15 cellular contexts compared by ENCODE assay signal in genomic region chr10:89518876-89519842, GRCh38. TPM values are rescaled to one million over a fixed set of nuclear protein-coding genes. Genes with fewer than 3 reads are reported as not detected.
DNase-seq lines count a peak whose midpoint lies in the region; ATAC-seq and TF ChIP-seq lines count a peak whose summit lies in the region.
"Had no signal": no experiment of that assay in that cellular context is flagged by ENCODE, and none has a peak within 500 bp of the region (broad histone marks: within the 10 kb centered on the region; RNA-seq: fewer than 3 reads in every experiment).

No MANE protein-coding gene starts in this region.

- H3K9ac ChIP-seq in neuronal stem cell (ENCODE audit: low read depth, low read length, poor library complexity), result no peak overlapping the region

- no peak overlapping the region for H2BK120ac ChIP-seq in neuronal stem cell (ENCODE audit: low read depth, low read length)

- no peaks in the 10 kb centered on the region for H3K27me3 ChIP-seq in stomach
- H3K27me3 ChIP-seq in neuronal stem cell (ENCODE audit: control insufficient read depth in 3 of 3, insufficient read depth in 3 of 3, low read depth in 1 of 3, low read length in 3 of 3), result peaks cover 0 to 30% (median 0%) of the 10 kb centered on the region in 3 experiments

- H3K4me3 ChIP-seq in astrocyte of the spinal cord (ENCODE audit: low read depth, low read length) (no peak overlapping the region), stomach (no peak overlapping the region), neuronal stem cell (ENCODE audit: low read length in 2 of 2) (no peak overlapping the region)

- H2BK12ac ChIP-seq in neuronal stem cell (ENCODE audit: low read length), result no peak overlapping the region

- TF ChIP-seq POLR2A in stomach (IDR thresholded peaks at IDR 0.05), result no peak

- no peak overlapping the region for H3K23ac ChIP-seq in neuronal stem cell (ENCODE audit: low read depth, low read length, poor library complexity)

- TF ChIP-seq EP300 in stomach (IDR thresholded peaks at IDR 0.05), result no peak

- no peak overlapping the region for H3K18ac ChIP-seq in neuronal stem cell (ENCODE audit: low read length)

- H3K9me3 ChIP-seq in stomach (no peaks in the 10 kb centered on the region), neuronal stem cell (replicated peaks in 1 of 2; ENCODE audit: control insufficient read depth in 2 of 2, insufficient read depth in 1 of 2, low read depth in 1 of 2, low read length in 2 of 2) (no peaks in the 10 kb centered on the region)

- no peaks in the 10 kb centered on the region for H3K36me3 ChIP-seq in stomach
- H3K36me3 ChIP-seq in neuronal stem cell (replicated peaks in 1 of 2; ENCODE audit: control insufficient read depth in 2 of 2, insufficient read depth in 2 of 2, low read length in 2 of 2), result no peaks in the 10 kb centered on the region

- intact Hi-C loops in left cardiac atrium (cut with DNase I) (loop anchor here in 1 of 2 donors (5.0 kb wide), 1 partner anchor 37 kb away; no protein-coding TSS in a partner anchor), stomach (cut with DNase I; ENCODE audit: low total_unique reads) (no loop called here)

- no peaks in the 10 kb centered on the region for H3K79me1 ChIP-seq in neuronal stem cell (ENCODE audit: low read depth, low read length)

- peak in 1 of 2 donors; percentile 4 for ATAC-seq in left cardiac atrium

- no peak overlapping the region for H3K14ac ChIP-seq in neuronal stem cell (ENCODE audit: low read length)

- TF ChIP-seq CTCF in astrocyte of the spinal cord (IDR thresholded peaks at IDR 0.05; ENCODE audit: low read depth, low read length) (no peak), stomach (IDR thresholded peaks at IDR 0.05) (no peak)

- peak overlapping the region in 3 of 5 donors; percentile 16 to 69 (median 17) for H3K27ac ChIP-seq in stomach
- no peak overlapping the region for H3K27ac ChIP-seq in neuronal stem cell (replicated peaks; ENCODE audit: low read length)

- H2AFZ ChIP-seq in neuronal stem cell (ENCODE audit: low read length), result no peak overlapping the region

- no peak overlapping the region for H2AK5ac ChIP-seq in neuronal stem cell (ENCODE audit: low read depth, low read length)

- no peak overlapping the region for H2BK5ac ChIP-seq in neuronal stem cell (ENCODE audit: low read length)

- no peak overlapping the region for H2BK15ac ChIP-seq in neuronal stem cell (ENCODE audit: low read length)

- DNase-seq in GM04504 (ENCODE audit: low read depth) (peak; percentile 93), astrocyte of the spinal cord (ENCODE audit: low read depth, low spot score) (peak; percentile 88), left cardiac atrium (peak; percentile 40), stomach (no peak), SKM-1 (lab: John Stamatoyannopoulos, UW; ENCODE audit: unreplicated experiment) (no peak), globus pallidus (ENCODE audit: low spot score) (no peak), neuronal stem cell (ENCODE audit: low spot score) (no peak)
- DNase-seq in activated T-cell treated with anti-CD3 and anti-CD28 coated beads, Interleukin-2, amount 50 U/mL, for 1 hour, result no peak
- DNase-seq: activated CD8-positive, alpha-beta memory T cell treated with anti-CD3 and anti-CD28 coated beads, Interleukin-2, amount 50 U/mL, for 48 hours; endodermal cell; H9; KG1; naive B cell; NCI-H446 treated with DMSO at 0.1 percent for 48 hours; RPMI8226 had no signal

- H3K4me1 ChIP-seq in stomach (peaks cover 0 to 28% (median 11%) of the 10 kb centered on the region in 4 donors), neuronal stem cell (ENCODE audit: control insufficient read depth in 2 of 2, insufficient read depth in 1 of 2, low read depth in 1 of 2, low read length in 2 of 2) (no peaks in the 10 kb centered on the region)

- H4K91ac ChIP-seq in neuronal stem cell (ENCODE audit: low read depth, low read length, poor library complexity), result no peak overlapping the region

- in situ Hi-C loops in astrocyte of the spinal cord (cut with HindIII; ENCODE audit: low sequenced_read_pairs), result no loop called here

- no peak overlapping the region for H3K4ac ChIP-seq in neuronal stem cell (ENCODE audit: low read length)

- 73 to 87% (median 83%) methylated on average over 12 of the region's 12 CpGs for WGBS in stomach, 5 donors
- no CpG with 5 or more reads among the region's 12 CpGs for WGBS in neuronal stem cell (ENCODE audit: extremely low coverage in 2 of 2, insufficient read length in 2 of 2, insufficient replicate concordance in 1 of 2), 2 donors

- H4K8ac ChIP-seq in neuronal stem cell (ENCODE audit: low read depth, low read length), result no peak overlapping the region

- no peak overlapping the region for H3K4me2 ChIP-seq in neuronal stem cell (ENCODE audit: insufficient read depth, low read length, poor library complexity, severe bottlenecking)

RNA-seq across cellular contexts. Expression of gene SLC16A12, which starts 16.2 kb away (rescaled TPM):
- 1 to 10 TPM; 2.3 to 6.2 TPM for total RNA-seq in left cardiac atrium
- total RNA-seq in stomach, result 1 to 10 TPM in 3 of 5 donors, not detected in 2; 1.4 to 9.7 (median 3.1) TPM
- polyA plus RNA-seq in stomach, result under 1 TPM; 0.06 to 0.18 (median 0.15) TPM
- 0.04 TPM for polyA plus RNA-seq in neuronal stem cell (2013, experiment 1 of 2)
- polyA plus RNA-seq in neuronal stem cell (2013, experiment 2 of 2), result 0.06 TPM

Comparison
In these comparisons a context has a peak if more than half of its experiments do, and no peak if none do; other contexts are left out.
1. DNase-seq: peak in GM04504 (single experiment), astrocyte of the spinal cord (single experiment) and left cardiac atrium (single experiment); none in stomach (single experiment), SKM-1 (single experiment), globus pallidus (single experiment), neuronal stem cell (single experiment) and activated T-cell treated with anti-CD3 and anti-CD28 coated beads, Interleukin-2, amount 50 U/mL, for 1 hour (single experiment).